ENCODE assay signal across 20 cellular contexts in genomic region chrX:150410513-150410912, GRCh38. TPM values are rescaled to one million over a fixed set of nuclear protein-coding genes. Genes with fewer than 3 reads are reported as not detected.
A peak's percentile ranks its signal among the peaks of the same experiment; 100 is the strongest.
DNase-seq lines count a peak whose midpoint lies in the region; TF ChIP-seq lines count a peak whose summit lies in the region.
"Had no signal": no experiment of that assay in that cellular context is flagged by ENCODE, and none has a peak within 500 bp of the region (broad histone marks: within the 10 kb centered on the region; RNA-seq: fewer than 3 reads in every experiment).

No MANE protein-coding gene starts in this region.

- H3K27ac Mint-ChIP-seq in activated CD4-positive, alpha-beta T cell treated with anti-CD3 and anti-CD28 coated beads, Interleukin-2, amount 10 ng/mL, durations not matched to agents 7 days and 5 days: peak overlapping the region; percentile 68
- no peak overlapping the region for H3K27ac Mint-ChIP-seq in activated T-helper 2 cell treated with anti-CD3 and anti-CD28 coated beads, Interferon-gamma antibody, Interleukin-2, Interleukin-4, amounts not matched to agents 10 μg/mL and 5 μg/mL and 100 μg/mL, durations not matched to agents 14 hours and 24 hours and 36 hours

- peak overlapping the region; percentile 69 for H3K4me2 ChIP-seq in BLaER1

- POLR2A ChIA-PET in activated CD4-positive, alpha-beta T cell treated with anti-CD3 and anti-CD28 coated beads, Interleukin-2, amount 10 ng/mL, durations not matched to agents 7 days and 5 days (lab: Charles Lee): no interaction called here

- H3K9me3 ChIP-seq in BLaER1: no peaks in the 10 kb centered on the region
- H3K9me3 ChIP-seq: Caco-2, gastrocnemius medialis, prostate gland, sigmoid colon had no signal

- no peak for TF ChIP-seq CTCF in GM20000 (IDR thresholded peaks at IDR 0.05; ENCODE audit: extremely low read depth, missing control alignments)

- no peak overlapping the region for H3K4me3 Mint-ChIP-seq in activated CD4-positive, alpha-beta T cell treated with anti-CD3 and anti-CD28 coated beads, Interleukin-2, amount 10 ng/mL, durations not matched to agents 7 days and 5 days
- no peak overlapping the region for H3K4me3 Mint-ChIP-seq in activated T-helper 2 cell treated with anti-CD3 and anti-CD28 coated beads, Interferon-gamma antibody, Interleukin-2, Interleukin-4, amounts not matched to agents 10 μg/mL and 5 μg/mL and 100 μg/mL, durations not matched to agents 14 hours and 24 hours and 36 hours (ENCODE audit: low read depth)
- H3K4me3 Mint-ChIP-seq: naive B cell had no signal

- H3K4me1 Mint-ChIP-seq in activated CD4-positive, alpha-beta T cell treated with anti-CD3 and anti-CD28 coated beads, Interleukin-2, amount 10 ng/mL, durations not matched to agents 7 days and 5 days: peaks cover 32% of the 10 kb centered on the region
- peaks cover 42% of the 10 kb centered on the region for H3K4me1 Mint-ChIP-seq in activated T-helper 2 cell treated with anti-CD3 and anti-CD28 coated beads, Interferon-gamma antibody, Interleukin-2, Interleukin-4, amounts not matched to agents 10 μg/mL and 5 μg/mL and 100 μg/mL, durations not matched to agents 14 hours and 24 hours and 36 hours (ENCODE audit: low read depth)

- CTCF ChIA-PET in activated CD4-positive, alpha-beta T cell treated with anti-CD3 and anti-CD28 coated beads, Interleukin-2, amount 10 ng/mL, durations not matched to agents 7 days and 5 days (lab: Charles Lee): interaction anchor here (1.6 kb wide), 1 partner anchor 46 kb away, joined by 6 read pairs; no protein-coding TSS in a partner anchor

- H3K9me3 Mint-ChIP-seq in activated CD4-positive, alpha-beta T cell treated with anti-CD3 and anti-CD28 coated beads, Interleukin-2, amount 10 ng/mL, durations not matched to agents 7 days and 5 days: no peaks in the 10 kb centered on the region
- H3K9me3 Mint-ChIP-seq in activated T-helper 2 cell treated with anti-CD3 and anti-CD28 coated beads, Interferon-gamma antibody, Interleukin-2, Interleukin-4, amounts not matched to agents 10 μg/mL and 5 μg/mL and 100 μg/mL, durations not matched to agents 14 hours and 24 hours and 36 hours: no peaks in the 10 kb centered on the region

- peak overlapping the region; percentile 20; the same call in 1 of the 2 replicates for H3K27ac ChIP-seq in BLaER1
- H3K27ac ChIP-seq: gastrocnemius medialis, prostate gland, sigmoid colon had no signal

- peak; percentile 54 for DNase-seq in activated CD4-positive, alpha-beta T cell treated with anti-CD3 and anti-CD28 coated beads, Interleukin-2, amount 10 ng/mL, durations not matched to agents 7 days and 5 days
- DNase-seq in activated CD4-positive, alpha-beta T cell treated with anti-CD3 and anti-CD28 coated beads for 4 hours: no peak
- DNase-seq in LHCN-M2 (ENCODE audit: low read depth) (peak; percentile 1), GM20000 (ENCODE audit: low spot score) (no peak), NCI-H1048 (lab: John Stamatoyannopoulos, UW) (no peak), NCI-H69 (lab: John Stamatoyannopoulos, UW) (no peak)
- DNase-seq in activated T-helper 2 cell treated with anti-CD3 and anti-CD28 coated beads, Interferon-gamma antibody, Interleukin-2, Interleukin-4, amounts not matched to agents 10 μg/mL and 5 μg/mL and 100 μg/mL, durations not matched to agents 14 hours and 24 hours and 36 hours (ENCODE audit: low spot score): peak; percentile 10
- DNase-seq: AML-193; Caco-2; cerebellar nuclear complex; gastrocnemius medialis; hypothalamus; naive B cell; NCI-H2029; NCI-H526; SHP77 treated with DMSO at 0.1 percent for 48 hours; sigmoid colon; stimulated activated CD4-positive, alpha-beta T cell treated with anti-CD3 and anti-CD28 coated beads, Interleukin-15, amount 100 ng/mL, for 24 hours had no signal

- H4K20me1 ChIP-seq in BLaER1: no peaks in the 10 kb centered on the region

- H3K27me3 ChIP-seq in BLaER1: no peaks in the 10 kb centered on the region
- H3K27me3 ChIP-seq: gastrocnemius medialis, sigmoid colon had no signal

- no peak overlapping the region for H3K9ac ChIP-seq in BLaER1

- H3K27me3 Mint-ChIP-seq in activated CD4-positive, alpha-beta T cell treated with anti-CD3 and anti-CD28 coated beads, Interleukin-2, amount 10 ng/mL, durations not matched to agents 7 days and 5 days: peaks cover 3% of the 10 kb centered on the region
- H3K27me3 Mint-ChIP-seq in activated T-helper 2 cell treated with anti-CD3 and anti-CD28 coated beads, Interferon-gamma antibody, Interleukin-2, Interleukin-4, amounts not matched to agents 10 μg/mL and 5 μg/mL and 100 μg/mL, durations not matched to agents 14 hours and 24 hours and 36 hours (ENCODE audit: low read depth): peaks cover 4% of the 10 kb centered on the region

- H3K4me3 ChIP-seq in BLaER1: no peak overlapping the region
- H3K4me3 ChIP-seq: gastrocnemius medialis, prostate gland, sigmoid colon had no signal

- peaks cover 2% of the 10 kb centered on the region for H3K36me3 Mint-ChIP-seq in activated CD4-positive, alpha-beta T cell treated with anti-CD3 and anti-CD28 coated beads, Interleukin-2, amount 10 ng/mL, durations not matched to agents 7 days and 5 days (ENCODE audit: low read depth)
- peaks cover 22% of the 10 kb centered on the region for H3K36me3 Mint-ChIP-seq in activated T-helper 2 cell treated with anti-CD3 and anti-CD28 coated beads, Interferon-gamma antibody, Interleukin-2, Interleukin-4, amounts not matched to agents 10 μg/mL and 5 μg/mL and 100 μg/mL, durations not matched to agents 14 hours and 24 hours and 36 hours (ENCODE audit: low read depth)
- H3K36me3 Mint-ChIP-seq: naive B cell had no signal

- peaks cover 20% of the 10 kb centered on the region for H3K4me1 ChIP-seq in BLaER1
- H3K4me1 ChIP-seq: Caco-2, gastrocnemius medialis, prostate gland, sigmoid colon had no signal

- H3K36me3 ChIP-seq in BLaER1: no peaks in the 10 kb centered on the region
- H3K36me3 ChIP-seq: gastrocnemius medialis, prostate gland, sigmoid colon had no signal

- intact Hi-C loops in activated T-helper 2 cell treated with anti-CD3 and anti-CD28 coated beads, Interferon-gamma antibody, Interleukin-2, Interleukin-4, amounts not matched to agents 10 μg/mL and 5 μg/mL and 100 μg/mL, durations not matched to agents 14 hours and 24 hours and 36 hours (cut with micrococcal nuclease): no loop called here

RNA-seq across cellular contexts. Expression of gene MAMLD1, which starts 47.4 kb away (rescaled TPM):
- total RNA-seq in activated CD4-positive, alpha-beta T cell treated with anti-CD3 and anti-CD28 coated beads, Interleukin-2, amount 10 ng/mL, durations not matched to agents 7 days and 5 days: 1 to 10 TPM; 2.4 to 3.4 TPM
- total RNA-seq in LHCN-M2 (2014; rRNA removed): 3.8 and 4.8 TPM in 2 replicates
- polyA plus RNA-seq in LHCN-M2 (2012): 9.9 TPM
- total RNA-seq in activated T-helper 2 cell treated with anti-CD3 and anti-CD28 coated beads, Interferon-gamma antibody, Interleukin-2, Interleukin-4, amounts not matched to agents 10 μg/mL and 5 μg/mL and 100 μg/mL, durations not matched to agents 14 hours and 24 hours and 36 hours: 12.9 and 18.4 TPM in 2 replicates
- total RNA-seq: Caco-2 had no signal

Comparison
In these comparisons a context has a peak if more than half of its experiments do, and no peak if none do; other contexts are left out.
1. DNase-seq: peak in activated CD4-positive, alpha-beta T cell treated with anti-CD3 and anti-CD28 coated beads, Interleukin-2, amount 10 ng/mL, durations not matched to agents 7 days and 5 days (single experiment), LHCN-M2 (single experiment) and activated T-helper 2 cell treated with anti-CD3 and anti-CD28 coated beads, Interferon-gamma antibody, Interleukin-2, Interleukin-4, amounts not matched to agents 10 μg/mL and 5 μg/mL and 100 μg/mL, durations not matched to agents 14 hours and 24 hours and 36 hours (single experiment); none in activated CD4-positive, alpha-beta T cell treated with anti-CD3 and anti-CD28 coated beads for 4 hours (0 of 2), GM20000 (single experiment), NCI-H1048 (single experiment) and NCI-H69 (single experiment).